In the genomic region with DNA sequence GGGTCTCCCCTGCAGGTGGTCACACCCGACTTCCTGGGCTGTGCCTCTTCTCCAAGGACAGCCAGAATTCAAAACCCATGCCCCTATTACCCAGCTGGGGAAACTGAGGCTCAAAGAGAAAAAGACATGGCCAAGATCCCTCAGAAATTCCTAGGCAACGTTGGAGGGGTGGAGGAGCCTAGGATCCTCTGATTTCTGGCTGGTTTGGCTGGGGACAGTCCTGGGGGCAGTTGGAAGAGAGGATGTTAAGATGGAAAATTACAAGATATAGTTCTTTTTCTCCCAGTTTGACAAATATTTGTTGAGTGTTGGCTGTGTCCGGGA, we compare ENCODE assay signal across 9 cellular contexts. TPM values are rescaled to one million over a fixed set of nuclear protein-coding genes. Genes with fewer than 3 reads are reported as not detected.
DNase-seq lines count a peak whose midpoint lies in the region; ATAC-seq, FAIRE-seq and TF ChIP-seq lines count a peak whose summit lies in the region.
"Had no signal": no experiment of that assay in that cellular context is flagged by ENCODE, and none has a peak within 500 bp of the region (broad histone marks: within the 10 kb centered on the region; RNA-seq: fewer than 3 reads in every experiment).

No MANE protein-coding gene starts in this region.

- no peaks in the 10 kb centered on the region for H3F3A ChIP-seq in PC-3 (ENCODE audit: low read length, unreplicated experiment)

- H3K4me1 ChIP-seq in PC-3 (ENCODE audit: insufficient read depth, low read length) (peaks cover 31% of the 10 kb centered on the region), pancreas (peaks cover 14 to 19% (median 15%) of the 10 kb centered on the region in 3 donors)

- FAIRE-seq in pancreas (lab: Jason Lieb, UNC) = no peak
- FAIRE-seq: colon had no signal

- no peaks in the 10 kb centered on the region for H3K9me3 ChIP-seq in CD4-positive, alpha-beta T cell (ENCODE audit: control insufficient read depth, low read length)
- H3K9me3 ChIP-seq in PC-3 (ENCODE audit: low read length) (no peaks in the 10 kb centered on the region), pancreas (no peaks in the 10 kb centered on the region)

- H3K9me2 ChIP-seq in PC-3 (replicated peaks; ENCODE audit: low read length) = no peaks in the 10 kb centered on the region

- H4K20me1 ChIP-seq in PC-3 (ENCODE audit: low read length) = peaks cover 9% of the 10 kb centered on the region; the same call in 1 of the 2 replicates

- peak overlapping the region; percentile 49 for H3K9ac ChIP-seq in PC-3 (ENCODE audit: low read length)

- H3K79me2 ChIP-seq in PC-3 (ENCODE audit: low read length) = peaks cover 76% of the 10 kb centered on the region

- no peak for TF ChIP-seq CTCF in CD4-positive, alpha-beta T cell (IDR thresholded peaks at IDR 0.05)
- TF ChIP-seq CTCF in PC-3 (conservative IDR thresholded peaks at IDR 0.05; ENCODE audit: low read depth, low read length) (no peak), epithelial cell of esophagus (IDR thresholded peaks at IDR 0.05; ENCODE audit: insufficient read depth, low read depth, low read length, missing control alignments) (no peak), pancreas (IDR thresholded peaks at IDR 0.05) (no peak), GM10248 (IDR thresholded peaks at IDR 0.05; ENCODE audit: control extremely low read depth, extremely low read depth, low read depth, missing control alignments) (no peak)

- peaks cover 17% of the 10 kb centered on the region for H3K36me3 Mint-ChIP-seq in CD4-positive, alpha-beta T cell (ENCODE audit: low read depth)

- no peaks in the 10 kb centered on the region for H3K27me3 Mint-ChIP-seq in CD4-positive, alpha-beta T cell

- POLR2A ChIA-PET in CD4-positive, alpha-beta T cell (lab: Charles Lee) = interaction anchor here (0.9 to 1.3 kb wide), 4 partner anchors 11 to 136 kb away, joined by 3 to 4 read pairs (median 4); a partner anchor contains a TSS
- POLR2A ChIA-PET in PC-3 (lab: Charles Lee; ENCODE audit: unreplicated experiment) = no interaction called here
- POLR2A ChIA-PET in GM10248 (lab: Yijun Ruan, JAX) = interaction anchor here (0.6 kb wide), 1 partner anchor 349 kb away, joined by 5 read pairs; no protein-coding TSS in a partner anchor

- intact Hi-C loops in CD4-positive, alpha-beta T cell (cut with DNase I, micrococcal nuclease) = loop anchor here (5.0 kb wide), 3 partner anchors 48 to 183 kb away; a partner anchor contains a TSS
- intact Hi-C loops in PC-3 (cut with micrococcal nuclease) = no loop called here
- intact Hi-C loops in pancreas (cut with DNase I) = no loop called here

- DNase-seq in CD4-positive, alpha-beta T cell = no peak
- DNase-seq in PC-3 (no peak), epithelial cell of esophagus (ENCODE audit: low read depth) (no peak), pancreas (no peak), GM10248 (ENCODE audit: extremely low spot score) (no peak)
- no peak for DNase-seq in activated effector memory CD4-positive, alpha-beta T cell treated with anti-CD3 and anti-CD28 coated beads, Interleukin-2, amount 50 U/mL, for 16 hours

- BruUV-seq in PC-3 (replicated peaks; lab: Mats Ljungman, UMichigan) = no TSS peak

- peak overlapping the region; percentile 75 for H3K27ac Mint-ChIP-seq in CD4-positive, alpha-beta T cell

- H3K4me3 Mint-ChIP-seq in CD4-positive, alpha-beta T cell = peak overlapping the region; percentile 98

- ATAC-seq in CD4-positive, alpha-beta T cell (ENCODE audit: poor library complexity) = no peak
- ATAC-seq in PC-3 = no peak
- ATAC-seq in pancreas = no peak
- ATAC-seq in HG02571 (IDR thresholded peaks at IDR 0.05; ENCODE audit: unreplicated experiment) = no peak
- ATAC-seq in HG03442 (IDR thresholded peaks at IDR 0.05; ENCODE audit: unreplicated experiment) = no peak

- no peaks in the 10 kb centered on the region for H3K36me3 ChIP-seq in PC-3 (ENCODE audit: low read depth, low read length)
- H3K36me3 ChIP-seq in pancreas = no peaks in the 10 kb centered on the region

- no peak overlapping the region for H2AFZ ChIP-seq in PC-3 (ENCODE audit: low read length)

- no peaks in the 10 kb centered on the region for H3K9me3 Mint-ChIP-seq in CD4-positive, alpha-beta T cell

- H3K4me3 ChIP-seq in PC-3 (ENCODE audit: low read length) (peak overlapping the region; percentile 99), epithelial cell of esophagus (ENCODE audit: low read length) (peak overlapping the region; percentile 21), pancreas (peak overlapping the region in 3 of 4 donors; percentile 70 to 99 (median 99))

- CTCF ChIA-PET in CD4-positive, alpha-beta T cell (lab: Charles Lee) = interaction anchor here (1.6 kb wide), 1 partner anchor 24 kb away, joined by 4 read pairs; no protein-coding TSS in a partner anchor
- CTCF ChIA-PET in PC-3 (lab: Charles Lee) = no interaction called here
- CTCF ChIA-PET in GM10248 (lab: Yijun Ruan, JAX) = interaction anchor here (1.0 to 1.4 kb wide), 4 partner anchors 9 to 70 kb away, joined by 3 to 4 read pairs (median 3); no protein-coding TSS in a partner anchor

- H3K4me2 ChIP-seq in PC-3 (ENCODE audit: low read length) = peak overlapping the region; percentile 99

- WGBS in pancreas, 2 donors = 11% methylated on average over 3 of the region's 3 CpGs

- peak overlapping the region; percentile 44 for H3K27ac ChIP-seq in CD4-positive, alpha-beta T cell (ENCODE audit: low read depth, low read length)
- H3K27ac ChIP-seq in PC-3 (ENCODE audit: low read length) (peak overlapping the region; percentile 51), pancreas (peak overlapping the region in 3 of 4 donors; percentile 5 to 94 (median 92))

- no peaks in the 10 kb centered on the region for H3K27me3 ChIP-seq in CD4-positive, alpha-beta T cell (ENCODE audit: control insufficient read depth, insufficient read depth, low read length)
- H3K27me3 ChIP-seq in PC-3 (ENCODE audit: low read length) = no peaks in the 10 kb centered on the region
- no peaks in the 10 kb centered on the region for H3K27me3 ChIP-seq in pancreas

- peaks cover 70% of the 10 kb centered on the region for H3K4me1 Mint-ChIP-seq in CD4-positive, alpha-beta T cell (ENCODE audit: low read depth)

RNA-seq across cellular contexts. Expression of a gene that starts 2.4 kb away (rescaled TPM):
- 10 to 100 TPM; 49.9 to 55.5 TPM for total RNA-seq in CD4-positive, alpha-beta T cell
- 120 and 158 TPM in 2 replicates for total RNA-seq in PC-3 (2014; rRNA removed)
- total RNA-seq in pancreas = 10 to 100 TPM; 12.5 to 49.3 (median 25.1) TPM
- polyA plus RNA-seq in pancreas = 10 to 100 TPM; 32.7 to 34.3 TPM

RNA-seq across cellular contexts. Expression of a gene that starts 11.4 kb away (rescaled TPM):
- 1 to 10 TPM; 3.3 to 3.5 TPM for total RNA-seq in CD4-positive, alpha-beta T cell
- total RNA-seq in PC-3 (2014; rRNA removed) (2.5 and 4.7 TPM in 2 replicates), pancreas (under 1 TPM; 0.22 to 0.41 (median 0.30) TPM)
- 1 to 10 TPM in 1 of 2 donors, under 1 TPM in 1; 0.53 to 2.1 TPM for polyA plus RNA-seq in pancreas

RNA-seq across cellular contexts. Expression of a gene that starts 12.8 kb away (rescaled TPM):
- total RNA-seq in CD4-positive, alpha-beta T cell = under 1 TPM; 0.60 to 0.70 TPM
- total RNA-seq in PC-3 (2014; rRNA removed) = 9.5 and 12.9 TPM in 2 replicates
- 1 to 10 TPM; 2.1 to 6.3 (median 3.2) TPM for total RNA-seq in pancreas
- polyA plus RNA-seq in pancreas = 1 to 10 TPM; 4.4 to 9.5 TPM

RNA-seq across cellular contexts. Expression of a gene that starts 41.9 kb away (rescaled TPM):
- total RNA-seq in CD4-positive, alpha-beta T cell = 100 to 1,000 TPM; 422 to 424 TPM
- total RNA-seq in PC-3 (2014; rRNA removed) (35.8 and 60.5 TPM in 2 replicates), pancreas (10 to 100 TPM in 1 of 6 donors, 1 to 10 TPM in 3, under 1 TPM in 2; 0.79 to 17.0 (median 5.7) TPM)
- 10 to 100 TPM; 12.9 to 21.6 TPM for polyA plus RNA-seq in pancreas

Comparison
In these comparisons a context has a peak if more than half of its experiments do, and no peak if none do; other contexts are left out.
1. H3K4me3 ChIP-seq: peak in every context shown above with its lines; median percentile 99 in PC-3; 99 in pancreas; 21 in epithelial cell of esophagus.
2. intact Hi-C loops: an anchor here in CD4-positive, alpha-beta T cell (5.0 kb wide); none called in PC-3 and pancreas.